2 cellular contexts compared by ENCODE assay signal in genomic region chr6:16871047-16871446, GRCh38.
TF ChIP-seq lines count a peak whose summit lies in the region.

No MANE protein-coding gene starts in this region.

TF ChIP-seq in HepG2, 621 proteins besides CTCF, POLR2A, EP300 and RAD21 (continued from another document):
- peak; percentile 77 for TF ChIP-seq MAFF (IDR thresholded peaks at IDR 0.05; ENCODE audit: low read depth, low read length)
TF ChIP-seq in HepG2: peak in this region for 2.

TF ChIP-seq in K562, 482 proteins besides CTCF, POLR2A, EP300 and RAD21 (continued from another document):
- TF ChIP-seq MGA (IDR thresholded peaks at IDR 0.05) = no peak
- peak; percentile 66 for TF ChIP-seq C11orf30 (IDR thresholded peaks at IDR 0.05; ENCODE audit: low read depth)
- TF ChIP-seq MAFF (IDR thresholded peaks at IDR 0.05; ENCODE audit: low read length) = peak; percentile 22
- 0 out of 2 replicates have a peak, but pooled peaks have one; percentile 24 for TF ChIP-seq MAFK (IDR thresholded peaks at IDR 0.05; ENCODE audit: low read length)
- TF ChIP-seq POLR3G (IDR thresholded peaks at IDR 0.05; ENCODE audit: extremely low read depth, insufficient read length, insufficient replicate concordance) = no peak
- peak; percentile 69 for TF ChIP-seq ZNF316 (IDR thresholded peaks at IDR 0.05)
- no peak for TF ChIP-seq NUFIP1 (IDR thresholded peaks at IDR 0.05; ENCODE audit: partially characterized antibody)
- peak; percentile 59 for TF ChIP-seq MAFG (tag; conservative IDR thresholded peaks at IDR 0.05)
- TF ChIP-seq SAFB (IDR thresholded peaks at IDR 0.05; ENCODE audit: borderline replicate concordance, low read depth, low read length) = no peak
- TF ChIP-seq BRF1 (IDR thresholded peaks at IDR 0.05; ENCODE audit: borderline replicate concordance, extremely low read depth, insufficient read length) = no peak
